In genomic region chr13:99228737-99229691, GRCh38 we compare ENCODE assay signal across 1 cellular context.
TF ChIP-seq lines count a peak whose summit lies in the region.

No MANE protein-coding gene starts in this region.

TF ChIP-seq in IMR-90, 13 proteins besides CTCF, POLR2A, EP300 and RAD21 (continued from another document):
- TF ChIP-seq USF2 (IDR thresholded peaks at IDR 0.05; ENCODE audit: low read depth, low read length) (no peak), CHD1 (IDR thresholded peaks at IDR 0.05; ENCODE audit: low read depth, low read length) (no peak), NFE2L2 (IDR thresholded peaks at IDR 0.05; ENCODE audit: low read depth, low read length) (no peak), BHLHE40 (IDR thresholded peaks at IDR 0.05; ENCODE audit: low read depth, low read length) (no peak), MXI1 (IDR thresholded peaks at IDR 0.05; ENCODE audit: borderline replicate concordance, low read depth, low read length) (no peak), RCOR1 (IDR thresholded peaks at IDR 0.05; ENCODE audit: insufficient replicate concordance, low read length) (no peak), MAFK (IDR thresholded peaks at IDR 0.05; ENCODE audit: low read depth, low read length) (no peak), FOS (IDR thresholded peaks at IDR 0.05; ENCODE audit: low read depth, low read length) (no peak), MAZ (IDR thresholded peaks at IDR 0.05; ENCODE audit: borderline replicate concordance, low read depth, low read length) (no peak), SMC3 (IDR thresholded peaks at IDR 0.05; ENCODE audit: low read depth, low read length) (no peak), RFX5 (IDR thresholded peaks at IDR 0.05; ENCODE audit: low read depth, low read length) (no peak)
